1 cellular context compared by ENCODE assay signal in genomic region chr14:106530423-106531107, GRCh38.
TF ChIP-seq lines count a peak whose summit lies in the region.

No MANE protein-coding gene starts in this region.

TF ChIP-seq in WTC11, 78 proteins besides CTCF, POLR2A, EP300 and RAD21 (continued from another document):
- TF ChIP-seq STAT6 (CRISPR knock-in tag; conservative IDR thresholded peaks at IDR 0.05; ENCODE audit: low read depth), result no peak
- no peak for TF ChIP-seq RELA (CRISPR knock-in tag; IDR thresholded peaks at IDR 0.05; ENCODE audit: borderline replicate concordance)
